ENCODE assay signal across 1 cellular context in the genomic region with DNA sequence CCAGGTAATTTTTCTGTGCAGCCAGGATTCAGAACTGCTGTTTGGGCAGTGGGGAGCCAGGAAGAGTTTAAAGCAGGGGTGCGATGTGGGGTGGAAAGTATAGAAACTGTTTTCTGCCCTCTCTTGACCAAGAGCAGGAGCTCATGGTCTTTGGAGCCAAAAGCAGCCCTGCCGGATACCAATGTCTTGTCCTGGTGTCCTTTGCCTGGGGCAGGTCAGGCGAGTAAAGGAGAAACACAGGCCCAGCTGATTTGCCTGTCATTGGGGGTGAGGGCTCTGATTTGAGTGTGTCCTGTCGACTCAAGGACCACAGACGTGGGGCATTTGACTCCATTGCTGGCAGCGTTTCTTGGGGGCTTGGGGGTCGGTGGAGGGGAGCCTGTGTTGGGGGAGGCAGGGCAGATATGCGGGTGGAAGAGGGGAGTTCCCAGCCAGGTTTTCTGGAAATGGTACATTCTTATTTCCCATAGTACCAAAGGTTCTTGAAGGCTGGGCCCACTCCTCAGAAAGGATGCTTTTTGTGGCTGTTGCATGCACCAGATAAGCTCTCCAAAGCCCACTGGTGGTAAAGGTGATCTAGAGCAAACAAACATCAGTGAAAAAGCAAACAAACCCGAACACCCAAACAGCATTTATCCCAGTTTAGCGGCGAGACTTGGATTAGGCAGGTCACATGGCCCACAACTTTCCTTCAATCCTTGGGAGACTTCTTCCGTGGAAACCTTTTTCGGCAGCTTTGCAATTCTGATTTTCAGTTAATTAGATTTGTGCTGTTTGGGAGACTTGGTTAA.
TF ChIP-seq lines count a peak whose summit lies in the region.

No MANE protein-coding gene starts in this region.

TF ChIP-seq in GM23338, 12 proteins besides CTCF, POLR2A, EP300 and RAD21:
- TF ChIP-seq, protein P1, sequence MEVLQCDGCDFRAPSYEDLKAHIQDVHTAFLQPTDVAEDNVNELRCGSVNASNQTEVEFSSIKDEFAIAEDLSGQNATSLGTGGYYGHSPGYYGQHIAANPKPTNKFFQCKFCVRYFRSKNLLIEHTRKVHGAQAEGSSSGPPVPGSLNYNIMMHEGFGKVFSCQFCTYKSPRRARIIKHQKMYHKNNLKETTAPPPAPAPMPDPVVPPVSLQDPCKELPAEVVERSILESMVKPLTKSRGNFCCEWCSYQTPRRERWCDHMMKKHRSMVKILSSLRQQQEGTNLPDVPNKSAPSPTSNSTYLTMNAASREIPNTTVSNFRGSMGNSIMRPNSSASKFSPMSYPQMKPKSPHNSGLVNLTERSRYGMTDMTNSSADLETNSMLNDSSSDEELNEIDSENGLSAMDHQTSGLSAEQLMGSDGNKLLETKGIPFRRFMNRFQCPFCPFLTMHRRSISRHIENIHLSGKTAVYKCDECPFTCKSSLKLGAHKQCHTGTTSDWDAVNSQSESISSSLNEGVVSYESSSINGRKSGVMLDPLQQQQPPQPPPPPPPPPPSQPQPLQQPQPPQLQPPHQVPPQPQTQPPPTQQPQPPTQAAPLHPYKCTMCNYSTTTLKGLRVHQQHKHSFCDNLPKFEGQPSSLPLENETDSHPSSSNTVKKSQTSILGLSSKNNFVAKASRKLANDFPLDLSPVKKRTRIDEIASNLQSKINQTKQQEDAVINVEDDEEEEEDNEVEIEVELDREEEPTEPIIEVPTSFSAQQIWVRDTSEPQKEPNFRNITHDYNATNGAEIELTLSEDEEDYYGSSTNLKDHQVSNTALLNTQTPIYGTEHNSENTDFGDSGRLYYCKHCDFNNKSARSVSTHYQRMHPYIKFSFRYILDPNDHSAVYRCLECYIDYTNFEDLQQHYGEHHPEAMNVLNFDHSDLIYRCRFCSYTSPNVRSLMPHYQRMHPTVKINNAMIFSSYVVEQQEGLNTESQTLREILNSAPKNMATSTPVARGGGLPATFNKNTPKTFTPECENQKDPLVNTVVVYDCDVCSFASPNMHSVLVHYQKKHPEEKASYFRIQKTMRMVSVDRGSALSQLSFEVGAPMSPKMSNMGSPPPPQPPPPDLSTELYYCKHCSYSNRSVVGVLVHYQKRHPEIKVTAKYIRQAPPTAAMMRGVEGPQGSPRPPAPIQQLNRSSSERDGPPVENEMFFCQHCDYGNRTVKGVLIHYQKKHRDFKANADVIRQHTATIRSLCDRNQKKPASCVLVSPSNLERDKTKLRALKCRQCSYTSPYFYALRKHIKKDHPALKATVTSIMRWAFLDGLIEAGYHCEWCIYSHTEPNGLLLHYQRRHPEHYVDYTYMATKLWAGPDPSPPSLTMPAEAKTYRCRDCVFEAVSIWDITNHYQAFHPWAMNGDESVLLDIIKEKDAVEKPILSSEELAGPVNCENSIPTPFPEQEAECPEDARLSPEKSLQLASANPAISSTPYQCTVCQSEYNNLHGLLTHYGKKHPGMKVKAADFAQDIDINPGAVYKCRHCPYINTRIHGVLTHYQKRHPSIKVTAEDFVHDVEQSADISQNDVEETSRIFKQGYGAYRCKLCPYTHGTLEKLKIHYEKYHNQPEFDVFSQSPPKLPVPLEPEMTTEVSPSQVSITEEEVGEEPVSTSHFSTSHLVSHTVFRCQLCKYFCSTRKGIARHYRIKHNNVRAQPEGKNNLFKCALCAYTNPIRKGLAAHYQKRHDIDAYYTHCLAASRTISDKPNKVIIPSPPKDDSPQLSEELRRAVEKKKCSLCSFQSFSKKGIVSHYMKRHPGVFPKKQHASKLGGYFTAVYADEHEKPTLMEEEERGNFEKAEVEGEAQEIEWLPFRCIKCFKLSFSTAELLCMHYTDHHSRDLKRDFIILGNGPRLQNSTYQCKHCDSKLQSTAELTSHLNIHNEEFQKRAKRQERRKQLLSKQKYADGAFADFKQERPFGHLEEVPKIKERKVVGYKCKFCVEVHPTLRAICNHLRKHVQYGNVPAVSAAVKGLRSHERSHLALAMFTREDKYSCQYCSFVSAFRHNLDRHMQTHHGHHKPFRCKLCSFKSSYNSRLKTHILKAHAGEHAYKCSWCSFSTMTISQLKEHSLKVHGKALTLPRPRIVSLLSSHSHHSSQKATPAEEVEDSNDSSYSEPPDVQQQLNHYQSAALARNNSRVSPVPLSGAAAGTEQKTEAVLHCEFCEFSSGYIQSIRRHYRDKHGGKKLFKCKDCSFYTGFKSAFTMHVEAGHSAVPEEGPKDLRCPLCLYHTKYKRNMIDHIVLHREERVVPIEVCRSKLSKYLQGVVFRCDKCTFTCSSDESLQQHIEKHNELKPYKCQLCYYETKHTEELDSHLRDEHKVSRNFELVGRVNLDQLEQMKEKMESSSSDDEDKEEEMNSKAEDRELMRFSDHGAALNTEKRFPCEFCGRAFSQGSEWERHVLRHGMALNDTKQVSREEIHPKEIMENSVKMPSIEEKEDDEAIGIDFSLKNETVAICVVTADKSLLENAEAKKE (CRISPR knock-in tag; IDR thresholded peaks at IDR 0.05) = no peak
- TF ChIP-seq POLR2AphosphoS5 (IDR thresholded peaks at IDR 0.05; ENCODE audit: low read depth) = no peak
- no peak for TF ChIP-seq ZNF114 (CRISPR knock-in tag; IDR thresholded peaks at IDR 0.05)
- TF ChIP-seq JUNB (IDR thresholded peaks at IDR 0.05; ENCODE audit: unreplicated experiment) = no peak
- no peak for TF ChIP-seq STAT1 (IDR thresholded peaks at IDR 0.05; ENCODE audit: unreplicated experiment)
- TF ChIP-seq EZH2 (IDR thresholded peaks at IDR 0.05; ENCODE audit: low read depth, unreplicated experiment) = no peak
- TF ChIP-seq, protein P2, sequence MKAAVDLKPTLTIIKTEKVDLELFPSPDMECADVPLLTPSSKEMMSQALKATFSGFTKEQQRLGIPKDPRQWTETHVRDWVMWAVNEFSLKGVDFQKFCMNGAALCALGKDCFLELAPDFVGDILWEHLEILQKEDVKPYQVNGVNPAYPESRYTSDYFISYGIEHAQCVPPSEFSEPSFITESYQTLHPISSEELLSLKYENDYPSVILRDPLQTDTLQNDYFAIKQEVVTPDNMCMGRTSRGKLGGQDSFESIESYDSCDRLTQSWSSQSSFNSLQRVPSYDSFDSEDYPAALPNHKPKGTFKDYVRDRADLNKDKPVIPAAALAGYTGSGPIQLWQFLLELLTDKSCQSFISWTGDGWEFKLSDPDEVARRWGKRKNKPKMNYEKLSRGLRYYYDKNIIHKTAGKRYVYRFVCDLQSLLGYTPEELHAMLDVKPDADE (IDR thresholded peaks at IDR 0.05) = no peak
- TF ChIP-seq ZNF331 (CRISPR knock-in tag; IDR thresholded peaks at IDR 0.05; ENCODE audit: low read depth) = no peak
- TF ChIP-seq, protein P3, sequence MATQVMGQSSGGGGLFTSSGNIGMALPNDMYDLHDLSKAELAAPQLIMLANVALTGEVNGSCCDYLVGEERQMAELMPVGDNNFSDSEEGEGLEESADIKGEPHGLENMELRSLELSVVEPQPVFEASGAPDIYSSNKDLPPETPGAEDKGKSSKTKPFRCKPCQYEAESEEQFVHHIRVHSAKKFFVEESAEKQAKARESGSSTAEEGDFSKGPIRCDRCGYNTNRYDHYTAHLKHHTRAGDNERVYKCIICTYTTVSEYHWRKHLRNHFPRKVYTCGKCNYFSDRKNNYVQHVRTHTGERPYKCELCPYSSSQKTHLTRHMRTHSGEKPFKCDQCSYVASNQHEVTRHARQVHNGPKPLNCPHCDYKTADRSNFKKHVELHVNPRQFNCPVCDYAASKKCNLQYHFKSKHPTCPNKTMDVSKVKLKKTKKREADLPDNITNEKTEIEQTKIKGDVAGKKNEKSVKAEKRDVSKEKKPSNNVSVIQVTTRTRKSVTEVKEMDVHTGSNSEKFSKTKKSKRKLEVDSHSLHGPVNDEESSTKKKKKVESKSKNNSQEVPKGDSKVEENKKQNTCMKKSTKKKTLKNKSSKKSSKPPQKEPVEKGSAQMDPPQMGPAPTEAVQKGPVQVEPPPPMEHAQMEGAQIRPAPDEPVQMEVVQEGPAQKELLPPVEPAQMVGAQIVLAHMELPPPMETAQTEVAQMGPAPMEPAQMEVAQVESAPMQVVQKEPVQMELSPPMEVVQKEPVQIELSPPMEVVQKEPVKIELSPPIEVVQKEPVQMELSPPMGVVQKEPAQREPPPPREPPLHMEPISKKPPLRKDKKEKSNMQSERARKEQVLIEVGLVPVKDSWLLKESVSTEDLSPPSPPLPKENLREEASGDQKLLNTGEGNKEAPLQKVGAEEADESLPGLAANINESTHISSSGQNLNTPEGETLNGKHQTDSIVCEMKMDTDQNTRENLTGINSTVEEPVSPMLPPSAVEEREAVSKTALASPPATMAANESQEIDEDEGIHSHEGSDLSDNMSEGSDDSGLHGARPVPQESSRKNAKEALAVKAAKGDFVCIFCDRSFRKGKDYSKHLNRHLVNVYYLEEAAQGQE (IDR thresholded peaks at IDR 0.05; ENCODE audit: unreplicated experiment) = no peak
- no peak for TF ChIP-seq EZH2phosphoT487 (IDR thresholded peaks at IDR 0.05; ENCODE audit: unreplicated experiment)
- no peak for TF ChIP-seq CREB1 (CRISPR knock-in tag; IDR thresholded peaks at IDR 0.05; ENCODE audit: low read depth)
- TF ChIP-seq NANOG (IDR thresholded peaks at IDR 0.05; ENCODE audit: borderline replicate concordance) = no peak
